Comparison of ENCODE assay signal across 22 cellular contexts in genomic region chr13:68759617-68760016, GRCh38.
"Had no signal": no experiment of that assay in that cellular context is flagged by ENCODE, and none has a peak within 500 bp of the region (broad histone marks: within the 10 kb centered on the region; RNA-seq: fewer than 3 reads in every experiment).

No MANE protein-coding gene starts in this region.

- H3K27me3 ChIP-seq: dorsolateral prefrontal cortex, neural progenitor cell, right atrium auricular region, tibial nerve, upper lobe of left lung had no signal

- H3K4me3 ChIP-seq: dorsolateral prefrontal cortex, lower lobe of right lung, mucosa of descending colon, neural progenitor cell, prostate gland, right atrium auricular region, smooth muscle cell, thoracic aorta, tibial nerve, upper lobe of left lung had no signal

- H3K9me3 ChIP-seq: lower lobe of right lung, mucosa of descending colon, prostate gland, right atrium auricular region, thoracic aorta, tibial nerve, upper lobe of left lung had no signal

- H2AFZ ChIP-seq: neural progenitor cell had no signal

- H3K4me2 ChIP-seq: neural progenitor cell, smooth muscle cell had no signal

- FAIRE-seq: frontal cortex, keratinocyte, urothelium cell line had no signal

- H3K27ac ChIP-seq: dorsolateral prefrontal cortex, lower lobe of right lung, neural progenitor cell, prostate gland, right atrium auricular region, thoracic aorta, tibial nerve, upper lobe of left lung had no signal

- H3K4me1 ChIP-seq: lower lobe of right lung, neural progenitor cell, prostate gland, right atrium auricular region, tibial nerve, upper lobe of left lung had no signal

- H3K9ac ChIP-seq: neural progenitor cell had no signal

- H3K36me3 ChIP-seq: lower lobe of right lung, neural progenitor cell, prostate gland, right atrium auricular region, thoracic aorta, tibial nerve, upper lobe of left lung had no signal

- DNase-seq: dorsolateral prefrontal cortex; effector CD4-positive, alpha-beta T cell; hypothalamus; left ventricle myocardium superior; lower lobe of right lung; mucosa of descending colon; naive thymus-derived CD4-positive, alpha-beta T cell; stimulated activated CD4-positive, alpha-beta T cell treated with anti-CD3 and anti-CD28 coated beads, Interleukin-12 subunit alpha, Interleukin-12 subunit beta, amount 100 ng/mL, for 4 hours; stimulated activated CD4-positive, alpha-beta T cell treated with anti-CD3 and anti-CD28 coated beads, Interleukin-1b, Interleukin-23, amount 100 ng/mL, for 48 hours; stimulated activated CD4-positive, alpha-beta T cell treated with anti-CD3 and anti-CD28 coated beads, Interleukin-4, amount 100 ng/mL, for 1 hour; upper lobe of left lung had no signal

- ATAC-seq: left ventricle myocardium superior; lower lobe of right lung; mucosa of descending colon; naive thymus-derived CD4-positive, alpha-beta T cell; sciatic nerve; stimulated activated effector memory CD8-positive, alpha-beta T cell treated with anti-CD3 and anti-CD28 coated beads, Interleukin-12 subunit alpha, Interleukin-12 subunit beta, amount 100 ng/mL, for 72 hours had no signal
